Comparison of ENCODE assay signal across 6 cellular contexts in genomic region chr11:726278-726915, GRCh38. TPM values are rescaled to one million over a fixed set of nuclear protein-coding genes. Genes with fewer than 3 reads are reported as not detected.
DNase-seq lines count a peak whose midpoint lies in the region; ATAC-seq and TF ChIP-seq lines count a peak whose summit lies in the region.

No MANE protein-coding gene starts in this region.

- peaks cover 12% of the 10 kb centered on the region for H3K4me1 Mint-ChIP-seq in WTC11

- no peak overlapping the region for H3K27ac Mint-ChIP-seq in WTC11

- POLR2A ChIA-PET in WTC11 (lab: Charles Lee) = interaction anchor here (1.0 to 1.6 kb wide), 8 partner anchors 14 to 64 kb away, joined by 3 to 8 read pairs (median 4); partner anchors contain the start of genes CEND1, DEAF1, GATD1 and TALDO1

- TF ChIP-seq CTCF in WTC11 (IDR thresholded peaks at IDR 0.05) = no peak

- H3K9me3 Mint-ChIP-seq in WTC11 = no peaks in the 10 kb centered on the region

- H3K27me3 Mint-ChIP-seq in WTC11 (ENCODE audit: low read depth) = peaks cover 8% of the 10 kb centered on the region

- ATAC-seq in HG03432 (IDR thresholded peaks at IDR 0.05; ENCODE audit: unreplicated experiment) (peak; percentile 31), WTC11 (peak; percentile 10)

- no peaks in the 10 kb centered on the region for H3K36me3 Mint-ChIP-seq in WTC11

- peak overlapping the region; percentile 56 for H3K4me3 Mint-ChIP-seq in WTC11

- CTCF ChIA-PET in WTC11 (lab: Charles Lee) = interaction anchor here (0.6 to 6.6 kb wide), 35 partner anchors 11 to 330 kb away, joined by 3 to 94 read pairs (median 4); partner anchors contain the start of genes CEND1, DEAF1, EPS8L2 and GATD1

- peak; percentile 65 for DNase-seq in WTC11 (ENCODE audit: low spot score)
- peak; percentile 64 for DNase-seq in germinal center (ENCODE audit: low spot score)
- DNase-seq in stimulated activated naive CD4-positive, alpha-beta T cell treated with Interleukin-2 at 50 U/mL for 16 hours (lab: John Stamatoyannopoulos, UW) = peak; percentile 36
- DNase-seq in NCI-H1436 (lab: John Stamatoyannopoulos, UW) = no peak
- no peak for DNase-seq in GOT3 (lab: John Stamatoyannopoulos, UW)

TF ChIP-seq in WTC11, 78 proteins besides CTCF, POLR2A, EP300 and RAD21:
- TF ChIP-seq GRHL2 (CRISPR knock-in tag; IDR thresholded peaks at IDR 0.05; ENCODE audit: insufficient replicate concordance, severe bottlenecking) = no peak
- TF ChIP-seq ZNF425 (CRISPR knock-in tag; conservative IDR thresholded peaks at IDR 0.05) = no peak
- 0 out of 2 replicates have a peak, but pooled peaks have one; percentile 36 for TF ChIP-seq CREB1 (CRISPR knock-in tag; IDR thresholded peaks at IDR 0.05)
- TF ChIP-seq, protein P1, sequence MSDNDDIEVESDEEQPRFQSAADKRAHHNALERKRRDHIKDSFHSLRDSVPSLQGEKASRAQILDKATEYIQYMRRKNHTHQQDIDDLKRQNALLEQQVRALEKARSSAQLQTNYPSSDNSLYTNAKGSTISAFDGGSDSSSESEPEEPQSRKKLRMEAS (CRISPR knock-in tag; IDR thresholded peaks at IDR 0.05) = peak; percentile 75

RNA-seq across cellular contexts. Expression of gene EPS8L2, which starts 20.4 kb away (rescaled TPM):
- 49.9 to 56.3 TPM (median 51.6 TPM) in 3 replicates for total RNA-seq in WTC11 (2021)

RNA-seq across cellular contexts. Expression of gene TALDO1, which starts 20.9 kb away (rescaled TPM):
- total RNA-seq in WTC11 (2021) = 314 to 352 TPM (median 343 TPM) in 3 replicates

RNA-seq across cellular contexts. Expression of gene TMEM80, which starts 30.8 kb away (rescaled TPM):
- total RNA-seq in WTC11 (2021) = 23.4 to 28.4 TPM (median 24.5 TPM) in 3 replicates

RNA-seq across cellular contexts. Expression of gene DEAF1, which starts 31.4 kb away (rescaled TPM):
- total RNA-seq in WTC11 (2021) = 62.2 to 85.3 TPM (median 81.1 TPM) in 3 replicates

RNA-seq across cellular contexts. Expression of gene GATD1, which starts 50.9 kb away (rescaled TPM):
- total RNA-seq in WTC11 (2021) = 81.9 to 87.6 TPM (median 87.5 TPM) in 3 replicates

Comparison
In these comparisons a context has a peak if more than half of its experiments do, and no peak if none do; other contexts are left out.
1. DNase-seq: peak in WTC11 (single experiment), germinal center (single experiment) and stimulated activated naive CD4-positive, alpha-beta T cell treated with Interleukin-2 at 50 U/mL for 16 hours (single experiment); none in NCI-H1436 (single experiment) and GOT3 (single experiment).